Comparison of ENCODE assay signal across 8 cellular contexts in the genomic region with DNA sequence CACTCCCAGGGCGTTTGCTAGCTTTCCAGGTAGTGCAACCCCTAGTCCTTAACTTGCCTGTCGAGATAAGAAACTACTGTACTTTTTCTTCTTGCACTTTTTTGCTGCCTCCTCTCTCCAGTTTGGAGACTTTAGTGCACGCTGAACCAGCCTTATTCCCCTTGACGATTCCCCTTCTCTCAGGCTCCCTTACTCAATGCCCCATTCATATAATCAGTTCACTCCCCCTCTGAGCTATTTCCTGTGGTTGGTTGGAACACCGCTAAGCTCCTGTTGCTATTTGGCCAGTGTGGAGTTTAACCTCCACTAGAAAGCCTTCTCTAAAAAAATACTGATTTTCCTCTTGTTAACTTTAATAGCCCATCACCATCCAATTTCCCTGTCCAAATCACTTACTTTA. TPM values are rescaled to one million over a fixed set of nuclear protein-coding genes. Genes with fewer than 3 reads are reported as not detected.
DNase-seq lines count a peak whose midpoint lies in the region; ATAC-seq and FAIRE-seq lines count a peak whose summit lies in the region.

No MANE protein-coding gene starts in this region.

- no CpG with 5 or more reads among the region's 5 CpGs for WGBS in neuronal stem cell (ENCODE audit: extremely low coverage in 2 of 2, insufficient read length in 2 of 2, insufficient replicate concordance in 1 of 2), 2 donors

- peak overlapping the region; percentile 65 for H2BK120ac ChIP-seq in neuronal stem cell (ENCODE audit: low read depth, low read length)

- H3K4me3 ChIP-seq in neuronal stem cell (ENCODE audit: low read length in 2 of 2), result peak overlapping the region; percentile 77 to 90

- no peaks in the 10 kb centered on the region for H3K27me3 ChIP-seq in neuronal stem cell (ENCODE audit: control insufficient read depth in 3 of 3, insufficient read depth in 3 of 3, low read depth in 1 of 3, low read length in 3 of 3)

- peak overlapping the region; percentile 80 for H3K27ac ChIP-seq in neuronal stem cell (replicated peaks; ENCODE audit: low read length)

- H3K27me3 Mint-ChIP-seq in activated T-helper 1 cell treated with anti-CD3 and anti-CD28 coated beads, Interleukin-12 subunit alpha, Interleukin-12 subunit beta, Interleukin-2, Interleukin-4 antibody, amounts not matched to agents 30 ng/mL and 10 ng/mL and 1 ng/mL, durations not matched to agents 14 hours and 24 hours and 36 hours (ENCODE audit: insufficient read depth), result no peaks in the 10 kb centered on the region

- peak overlapping the region; percentile 78 for H3K27ac Mint-ChIP-seq in activated T-helper 1 cell treated with anti-CD3 and anti-CD28 coated beads, Interleukin-12 subunit alpha, Interleukin-12 subunit beta, Interleukin-2, Interleukin-4 antibody, amounts not matched to agents 30 ng/mL and 10 ng/mL and 1 ng/mL, durations not matched to agents 14 hours and 24 hours and 36 hours

- intact Hi-C loops in activated T-helper 1 cell treated with anti-CD3 and anti-CD28 coated beads, Interleukin-12 subunit alpha, Interleukin-12 subunit beta, Interleukin-2, Interleukin-4 antibody, amounts not matched to agents 30 ng/mL and 10 ng/mL and 1 ng/mL, durations not matched to agents 14 hours and 24 hours and 36 hours (cut with micrococcal nuclease), result loop anchor here (1.0 to 5.0 kb wide), 5 partner anchors 32 to 390 kb away; a partner anchor contains a TSS

- H3K4me2 ChIP-seq in neuronal stem cell (ENCODE audit: insufficient read depth, low read length, poor library complexity, severe bottlenecking), result peak overlapping the region; percentile 72

- H3K36me3 Mint-ChIP-seq in activated T-helper 1 cell treated with anti-CD3 and anti-CD28 coated beads, Interleukin-12 subunit alpha, Interleukin-12 subunit beta, Interleukin-2, Interleukin-4 antibody, amounts not matched to agents 30 ng/mL and 10 ng/mL and 1 ng/mL, durations not matched to agents 14 hours and 24 hours and 36 hours (ENCODE audit: low read depth), result peaks cover 6% of the 10 kb centered on the region

- H3K4me1 Mint-ChIP-seq in activated T-helper 1 cell treated with anti-CD3 and anti-CD28 coated beads, Interleukin-12 subunit alpha, Interleukin-12 subunit beta, Interleukin-2, Interleukin-4 antibody, amounts not matched to agents 30 ng/mL and 10 ng/mL and 1 ng/mL, durations not matched to agents 14 hours and 24 hours and 36 hours (ENCODE audit: low read depth), result peaks cover 45% of the 10 kb centered on the region

- FAIRE-seq in frontal cortex (lab: Jason Lieb, UNC), result no peak

- H2AFZ ChIP-seq in neuronal stem cell (ENCODE audit: low read length), result peak overlapping the region; percentile 92

- peak overlapping the region; percentile 60 for H2AK5ac ChIP-seq in neuronal stem cell (ENCODE audit: low read depth, low read length)

- no peak overlapping the region for H3K23ac ChIP-seq in neuronal stem cell (ENCODE audit: low read depth, low read length, poor library complexity)

- no peak overlapping the region for H4K8ac ChIP-seq in neuronal stem cell (ENCODE audit: low read depth, low read length)

- no peak overlapping the region for H2BK12ac ChIP-seq in neuronal stem cell (ENCODE audit: low read length)

- H3K4me1 ChIP-seq in neuronal stem cell (ENCODE audit: control insufficient read depth in 2 of 2, insufficient read depth in 1 of 2, low read depth in 1 of 2, low read length in 2 of 2), result peaks cover 2 to 3% of the 10 kb centered on the region in 2 donors

- H3K14ac ChIP-seq in neuronal stem cell (ENCODE audit: low read length), result no peak overlapping the region

- no peaks in the 10 kb centered on the region for H3K9me3 Mint-ChIP-seq in activated T-helper 1 cell treated with anti-CD3 and anti-CD28 coated beads, Interleukin-12 subunit alpha, Interleukin-12 subunit beta, Interleukin-2, Interleukin-4 antibody, amounts not matched to agents 30 ng/mL and 10 ng/mL and 1 ng/mL, durations not matched to agents 14 hours and 24 hours and 36 hours

- peak overlapping the region; percentile 79 for H2BK5ac ChIP-seq in neuronal stem cell (ENCODE audit: low read length)

- no peak overlapping the region for H3K4ac ChIP-seq in neuronal stem cell (ENCODE audit: low read length)

- peaks cover 1% of the 10 kb centered on the region for H3K79me1 ChIP-seq in neuronal stem cell (ENCODE audit: low read depth, low read length)

- peak overlapping the region; percentile 87 for H3K9ac ChIP-seq in neuronal stem cell (ENCODE audit: low read depth, low read length, poor library complexity)

- peak; percentile 23 for DNase-seq in stimulated activated CD4-positive, alpha-beta T cell treated with anti-CD3 and anti-CD28 coated beads, Interleukin-4, amount 100 ng/mL, for 24 hours
- DNase-seq in stimulated activated CD4-positive, alpha-beta T cell treated with anti-CD3 and anti-CD28 coated beads, Interleukin-12 subunit alpha, Interleukin-12 subunit beta, amount 100 ng/mL, for 4 hours, result no peak
- DNase-seq in NCI-H2029 (lab: John Stamatoyannopoulos, UW) (peak; percentile 44), frontal cortex (ENCODE audit: low spot score in 2 of 2) (peak; percentile 40 to 46), neuronal stem cell (ENCODE audit: low spot score) (peak; percentile 15), occipital lobe (lab: John Stamatoyannopoulos, UW) (no peak)
- peak; percentile 4 for DNase-seq in activated T-helper 1 cell treated with anti-CD3 and anti-CD28 coated beads, Interleukin-12 subunit alpha, Interleukin-12 subunit beta, Interleukin-2, Interleukin-4 antibody, amounts not matched to agents 30 ng/mL and 10 ng/mL and 1 ng/mL, durations not matched to agents 14 hours and 24 hours and 36 hours (ENCODE audit: low spot score)

- no peaks in the 10 kb centered on the region for H3K9me3 ChIP-seq in neuronal stem cell (replicated peaks in 1 of 2; ENCODE audit: control insufficient read depth in 2 of 2, insufficient read depth in 1 of 2, low read depth in 1 of 2, low read length in 2 of 2)

- H4K91ac ChIP-seq in neuronal stem cell (ENCODE audit: low read depth, low read length, poor library complexity), result no peak overlapping the region

- peak overlapping the region; percentile 46 for H2BK15ac ChIP-seq in neuronal stem cell (ENCODE audit: low read length)

- H3K4me3 Mint-ChIP-seq in activated T-helper 1 cell treated with anti-CD3 and anti-CD28 coated beads, Interleukin-12 subunit alpha, Interleukin-12 subunit beta, Interleukin-2, Interleukin-4 antibody, amounts not matched to agents 30 ng/mL and 10 ng/mL and 1 ng/mL, durations not matched to agents 14 hours and 24 hours and 36 hours, result peak overlapping the region; percentile 95

- peak overlapping the region; percentile 92 for H3K18ac ChIP-seq in neuronal stem cell (ENCODE audit: low read length)

- ATAC-seq in HG02588 (IDR thresholded peaks at IDR 0.05; ENCODE audit: unreplicated experiment), result no peak

- peaks cover 0 to 2% of the 10 kb centered on the region in 2 donors for H3K36me3 ChIP-seq in neuronal stem cell (replicated peaks in 1 of 2; ENCODE audit: control insufficient read depth in 2 of 2, insufficient read depth in 2 of 2, low read length in 2 of 2)

RNA-seq across cellular contexts. Expression of a gene that starts 0.7 kb away (rescaled TPM):
- total RNA-seq in activated T-helper 1 cell treated with anti-CD3 and anti-CD28 coated beads, Interleukin-12 subunit alpha, Interleukin-12 subunit beta, Interleukin-2, Interleukin-4 antibody, amounts not matched to agents 30 ng/mL and 10 ng/mL and 1 ng/mL, durations not matched to agents 14 hours and 24 hours and 36 hours, result 16.7 and 17.9 TPM in 2 replicates
- total RNA-seq in frontal cortex (35.9 TPM), occipital lobe (48.0 TPM)
- 19.1 TPM for polyA plus RNA-seq in neuronal stem cell (2013, experiment 1 of 2)
- polyA plus RNA-seq in neuronal stem cell (2013, experiment 2 of 2), result 18.8 TPM

RNA-seq across cellular contexts. Expression of a gene that starts 49.7 kb away (rescaled TPM):
- 49.3 and 52.0 TPM in 2 replicates for total RNA-seq in activated T-helper 1 cell treated with anti-CD3 and anti-CD28 coated beads, Interleukin-12 subunit alpha, Interleukin-12 subunit beta, Interleukin-2, Interleukin-4 antibody, amounts not matched to agents 30 ng/mL and 10 ng/mL and 1 ng/mL, durations not matched to agents 14 hours and 24 hours and 36 hours
- total RNA-seq in frontal cortex, result 9.8 TPM
- polyA plus RNA-seq in neuronal stem cell (2013, experiment 1 of 2), result 16.5 TPM
- 16.2 TPM for polyA plus RNA-seq in neuronal stem cell (2013, experiment 2 of 2)
- total RNA-seq in occipital lobe, result 10.0 TPM

Comparison
In these comparisons a context has a peak if more than half of its experiments do, and no peak if none do; other contexts are left out.
1. DNase-seq: peak in stimulated activated CD4-positive, alpha-beta T cell treated with anti-CD3 and anti-CD28 coated beads, Interleukin-4, amount 100 ng/mL, for 24 hours (single experiment), NCI-H2029 (single experiment), activated T-helper 1 cell treated with anti-CD3 and anti-CD28 coated beads, Interleukin-12 subunit alpha, Interleukin-12 subunit beta, Interleukin-2, Interleukin-4 antibody, amounts not matched to agents 30 ng/mL and 10 ng/mL and 1 ng/mL, durations not matched to agents 14 hours and 24 hours and 36 hours (single experiment), frontal cortex (2 of 2) and neuronal stem cell (single experiment); none in stimulated activated CD4-positive, alpha-beta T cell treated with anti-CD3 and anti-CD28 coated beads, Interleukin-12 subunit alpha, Interleukin-12 subunit beta, amount 100 ng/mL, for 4 hours (single experiment) and occipital lobe (single experiment).